Comparison of ENCODE assay signal across 29 cellular contexts in genomic region chr20:48010623-48011022, GRCh38.
"Had no signal": no experiment of that assay in that cellular context is flagged by ENCODE, and none has a peak within 500 bp of the region (broad histone marks: within the 10 kb centered on the region; RNA-seq: fewer than 3 reads in every experiment).

No MANE protein-coding gene starts in this region.

- H3K4me2 ChIP-seq: neural progenitor cell, smooth muscle cell had no signal

- H3K4me3 ChIP-seq: neural progenitor cell, ovary, psoas muscle, skin epidermis, smooth muscle cell, spleen, suprapubic skin, testis, tibial artery, transverse colon, upper lobe of right lung, vagina had no signal

- ATAC-seq: naive thymus-derived CD4-positive, alpha-beta T cell; natural killer cell; psoas muscle; right cardiac atrium; sciatic nerve; stimulated activated memory B cell treated with anti-CD40 and anti-IgM and Interleukin-4, amounts not matched to agents 10 μg/mL and 1 μg/mL and 100 μg/mL, for 72 hours; stimulated activated naive CD8-positive, alpha-beta T cell treated with anti-CD3 and anti-CD28 coated beads, Interleukin-15, amount 100 ng/mL, for 72 hours; stimulated activated naive CD8-positive, alpha-beta T cell treated with anti-CD3 and anti-CD28 coated beads, Interleukin-15, Interleukin-2, amounts not matched to agents 100 U/mL and 50 U/mL, for 24 hours; upper lobe of right lung had no signal

- H3K9me3 ChIP-seq: ovary, suprapubic skin, testis had no signal

- H3K4me1 ChIP-seq: neural progenitor cell, parathyroid adenoma, psoas muscle, suprapubic skin, testis, tibial artery, upper lobe of right lung had no signal

- H3K36me3 ChIP-seq: neural progenitor cell, ovary, spleen, suprapubic skin, tibial artery, transverse colon, upper lobe of right lung, vagina had no signal

- H3K9ac ChIP-seq: neural progenitor cell, parathyroid adenoma had no signal

- H2AFZ ChIP-seq: neural progenitor cell, parathyroid adenoma had no signal

- H3K27ac ChIP-seq: neural progenitor cell, ovary, parathyroid adenoma, psoas muscle, skin epidermis, spleen, suprapubic skin, testis, tibial artery, transverse colon, upper lobe of right lung, vagina had no signal

- H3K79me2 ChIP-seq: parathyroid adenoma had no signal

- H3K27me3 ChIP-seq: neural progenitor cell, ovary, suprapubic skin, testis, tibial artery, transverse colon, upper lobe of right lung, vagina had no signal

- DNase-seq: naive thymus-derived CD4-positive, alpha-beta T cell; natural killer cell; occipital lobe; ovary; posterior cingulate gyrus; psoas muscle; right cardiac atrium; spleen; stimulated activated CD4-positive, alpha-beta T cell treated with anti-CD3 and anti-CD28 coated beads, Interleukin-12 subunit alpha, Interleukin-12 subunit beta, amount 100 ng/mL, for 4 hours; stimulated activated CD4-positive, alpha-beta T cell treated with anti-CD3 and anti-CD28 coated beads, Interleukin-1b, Interleukin-23, amount 100 ng/mL, for 48 hours; stimulated activated CD4-positive, alpha-beta T cell treated with anti-CD3 and anti-CD28 coated beads, Interleukin-4, amount 100 ng/mL, for 1 hour; stimulated activated CD4-positive, alpha-beta T cell treated with anti-CD3 and anti-CD28 coated beads, Interleukin-4, amount 100 ng/mL, for 4 hours; stimulated activated CD8-positive, alpha-beta memory T cell treated with anti-CD3 and anti-CD28 coated beads, Interleukin-4, amount 100 ng/mL, for 48 hours; stimulated activated naive CD4-positive, alpha-beta T cell; stimulated activated naive CD8-positive, alpha-beta T cell treated with anti-CD3 and anti-CD28 coated beads, Interleukin-15, amount 100 ng/mL, for 72 hours; stimulated activated naive CD8-positive, alpha-beta T cell treated with anti-CD3 and anti-CD28 coated beads, Interleukin-15, Interleukin-2, amounts not matched to agents 100 U/mL and 50 U/mL, for 24 hours; substantia nigra; testis; tibial artery; transverse colon; upper lobe of right lung had no signal
